In the genomic region with DNA sequence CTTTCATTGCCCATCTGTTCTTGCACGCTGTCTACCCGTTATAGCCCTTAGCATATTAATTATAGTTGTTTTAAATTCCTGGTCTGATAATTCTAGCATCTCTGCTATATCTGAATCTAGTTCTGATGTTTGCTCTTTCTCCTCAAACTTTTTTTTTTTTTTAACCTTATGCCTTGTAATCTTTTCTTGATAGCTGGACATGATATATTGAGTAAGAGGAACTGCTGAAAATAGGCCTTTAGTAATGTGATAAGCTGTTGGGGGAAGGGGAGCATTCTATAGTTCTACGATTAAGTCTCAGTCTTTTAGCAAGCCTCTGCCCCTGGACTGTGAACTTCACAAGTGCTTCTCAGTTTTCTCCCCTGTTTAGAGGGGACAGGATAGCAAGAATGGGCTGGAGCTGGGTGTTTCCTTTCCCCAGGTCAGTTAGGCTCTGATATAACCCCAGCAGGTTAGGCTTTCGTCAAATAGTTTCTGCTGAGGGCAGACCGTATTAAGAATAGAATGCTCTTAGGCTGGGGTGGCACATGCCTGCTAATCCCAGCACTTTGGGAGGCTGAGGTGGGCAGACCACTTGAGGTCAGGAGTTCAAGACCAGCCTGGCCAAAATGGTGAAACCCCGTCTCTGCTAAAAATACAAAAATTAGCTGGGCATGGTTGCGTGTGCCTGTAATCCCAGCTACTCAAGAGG, we compare ENCODE assay signal across 1 cellular context.
TF ChIP-seq lines count a peak whose summit lies in the region.

No MANE protein-coding gene starts in this region.

TF ChIP-seq in IMR-90, 13 proteins besides CTCF, POLR2A, EP300 and RAD21 (continued from another document):
- TF ChIP-seq BHLHE40 (IDR thresholded peaks at IDR 0.05; ENCODE audit: low read depth, low read length) (no peak), CHD1 (IDR thresholded peaks at IDR 0.05; ENCODE audit: low read depth, low read length) (no peak), MAFK (IDR thresholded peaks at IDR 0.05; ENCODE audit: low read depth, low read length) (no peak), MXI1 (IDR thresholded peaks at IDR 0.05; ENCODE audit: borderline replicate concordance, low read depth, low read length) (no peak), FOS (IDR thresholded peaks at IDR 0.05; ENCODE audit: low read depth, low read length) (no peak), CEBPB (IDR thresholded peaks at IDR 0.05; ENCODE audit: low read depth, low read length) (no peak), NFE2L2 (IDR thresholded peaks at IDR 0.05; ENCODE audit: low read depth, low read length) (no peak)
- TF ChIP-seq, protein P1, sequence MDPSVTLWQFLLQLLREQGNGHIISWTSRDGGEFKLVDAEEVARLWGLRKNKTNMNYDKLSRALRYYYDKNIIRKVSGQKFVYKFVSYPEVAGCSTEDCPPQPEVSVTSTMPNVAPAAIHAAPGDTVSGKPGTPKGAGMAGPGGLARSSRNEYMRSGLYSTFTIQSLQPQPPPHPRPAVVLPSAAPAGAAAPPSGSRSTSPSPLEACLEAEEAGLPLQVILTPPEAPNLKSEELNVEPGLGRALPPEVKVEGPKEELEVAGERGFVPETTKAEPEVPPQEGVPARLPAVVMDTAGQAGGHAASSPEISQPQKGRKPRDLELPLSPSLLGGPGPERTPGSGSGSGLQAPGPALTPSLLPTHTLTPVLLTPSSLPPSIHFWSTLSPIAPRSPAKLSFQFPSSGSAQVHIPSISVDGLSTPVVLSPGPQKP (IDR thresholded peaks at IDR 0.05; ENCODE audit: borderline replicate concordance, low read depth, low read length) = no peak
